In the genomic region with DNA sequence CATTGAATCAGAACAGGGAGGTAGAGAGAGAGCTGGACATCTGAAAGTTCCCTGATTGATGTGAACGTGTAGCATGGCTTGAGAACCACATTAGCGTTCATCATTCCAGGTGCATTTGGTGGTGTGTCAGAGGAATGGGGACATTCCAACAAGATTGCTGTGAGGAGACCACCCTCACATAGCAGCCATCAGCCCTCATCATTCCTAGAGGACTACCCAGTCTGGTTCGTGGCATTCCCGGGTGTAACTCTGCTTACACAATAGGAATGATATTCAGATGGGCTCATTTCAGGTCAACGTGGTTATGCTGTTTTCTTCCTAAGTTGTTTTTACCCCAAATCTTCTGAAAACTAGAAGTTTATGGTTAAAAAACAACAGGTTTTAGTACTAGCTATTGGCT, we compare ENCODE assay signal across 26 cellular contexts.
A peak's percentile ranks its signal among the peaks of the same experiment; 100 is the strongest.
DNase-seq lines count a peak whose midpoint lies in the region; ATAC-seq and TF ChIP-seq lines count a peak whose summit lies in the region.
"Had no signal": no experiment of that assay in that cellular context is flagged by ENCODE, and none has a peak within 500 bp of the region (broad histone marks: within the 10 kb centered on the region; RNA-seq: fewer than 3 reads in every experiment).

No MANE protein-coding gene starts in this region.

- H2AFZ ChIP-seq in trophoblast cell (ENCODE audit: insufficient read depth, low read length, poor library complexity): no peak overlapping the region

- H3K4me3 Mint-ChIP-seq in natural killer cell: no peak overlapping the region
- H3K4me3 Mint-ChIP-seq: activated CD4-positive, alpha-beta memory T cell treated with anti-CD3 and anti-CD28 coated beads, Interleukin-2, amount 10 ng/mL, durations not matched to agents 7 days and 5 days; activated naive CD8-positive, alpha-beta T cell; activated T-helper 17 cell treated with anti-CD3 and anti-CD28 coated beads, Interleukin-2, amount 50 U/mL, for 72 hours; CD4-positive, CD25-positive, alpha-beta regulatory T cell; central memory CD8-positive, alpha-beta T cell had no signal

- H3K9me3 Mint-ChIP-seq in natural killer cell: no peaks in the 10 kb centered on the region
- H3K9me3 Mint-ChIP-seq: activated CD4-positive, alpha-beta memory T cell treated with anti-CD3 and anti-CD28 coated beads, Interleukin-2, amount 10 ng/mL, durations not matched to agents 7 days and 5 days; activated T-helper 17 cell treated with anti-CD3 and anti-CD28 coated beads, Interleukin-2, amount 50 U/mL, for 72 hours; CD4-positive, CD25-positive, alpha-beta regulatory T cell; central memory CD8-positive, alpha-beta T cell had no signal

- H4K91ac ChIP-seq in trophoblast cell (ENCODE audit: low read depth, low read length): no peak overlapping the region

- H2BK12ac ChIP-seq in trophoblast cell (ENCODE audit: low read length): no peak overlapping the region

- H3K36me3 ChIP-seq in adipocyte (ENCODE audit: control insufficient read depth, insufficient read depth, low read length, severe bottlenecking) (no peaks in the 10 kb centered on the region), trophoblast cell (ENCODE audit: control insufficient read depth in 1 of 2, insufficient read depth in 2 of 2, low read length in 2 of 2) (no peaks in the 10 kb centered on the region), gastroesophageal sphincter (no peaks in the 10 kb centered on the region)
- H3K36me3 ChIP-seq: ascending aorta had no signal

- no peak overlapping the region for H4K12ac ChIP-seq in trophoblast cell (ENCODE audit: low read depth, low read length)

- no peak overlapping the region for H3K9ac ChIP-seq in adipocyte (ENCODE audit: low read length)
- no peak overlapping the region for H3K9ac ChIP-seq in trophoblast cell (ENCODE audit: low read length)

- H3K79me2 ChIP-seq in trophoblast cell (ENCODE audit: control insufficient read depth, insufficient read depth, low read length, poor library complexity): peaks cover under 1% of the 10 kb centered on the region

- no peak overlapping the region for H3K27ac Mint-ChIP-seq in natural killer cell
- H3K27ac Mint-ChIP-seq: activated CD4-positive, alpha-beta memory T cell treated with anti-CD3 and anti-CD28 coated beads, Interleukin-2, amount 10 ng/mL, durations not matched to agents 7 days and 5 days; activated naive CD8-positive, alpha-beta T cell; activated T-helper 17 cell treated with anti-CD3 and anti-CD28 coated beads, Interleukin-2, amount 50 U/mL, for 72 hours; CD4-positive, CD25-positive, alpha-beta regulatory T cell had no signal

- intact Hi-C loops in natural killer cell (cut with micrococcal nuclease): loop anchor here (1.0 to 5.0 kb wide), 3 partner anchors 75 to 555 kb away; no protein-coding TSS in a partner anchor

- H3K4ac ChIP-seq in trophoblast cell (ENCODE audit: low read depth, low read length): no peak overlapping the region

- TF ChIP-seq POLR2A in gastroesophageal sphincter (IDR thresholded peaks at IDR 0.05): no peak

- H3K27ac ChIP-seq in trophoblast cell (ENCODE audit: low read depth, low read length) (no peak overlapping the region), gastroesophageal sphincter (no peak overlapping the region)
- H3K27ac ChIP-seq: ascending aorta, RWPE1 had no signal

- H3K36me3 Mint-ChIP-seq in natural killer cell: no peaks in the 10 kb centered on the region
- H3K36me3 Mint-ChIP-seq: activated naive CD8-positive, alpha-beta T cell; CD4-positive, CD25-positive, alpha-beta regulatory T cell had no signal

- no peak for TF ChIP-seq EP300 in gastroesophageal sphincter (IDR thresholded peaks at IDR 0.05)

- ATAC-seq in gastroesophageal sphincter: no peak
- no peak for ATAC-seq in natural killer cell
- ATAC-seq: activated T-helper 17 cell treated with anti-CD3 and anti-CD28 coated beads, Interleukin-2, amount 50 U/mL, for 72 hours; left colon had no signal

- H2AK5ac ChIP-seq in trophoblast cell (ENCODE audit: low read length): no peak overlapping the region

- H3K4me2 ChIP-seq in trophoblast cell (ENCODE audit: low read length): no peak overlapping the region

- H3K18ac ChIP-seq in trophoblast cell (ENCODE audit: low read length): no peak overlapping the region

- H3K9me3 ChIP-seq in adipocyte (ENCODE audit: control insufficient read depth, low read length) (no peaks in the 10 kb centered on the region), trophoblast cell (ENCODE audit: insufficient read depth, low read depth, low read length) (no peaks in the 10 kb centered on the region), gastroesophageal sphincter (no peaks in the 10 kb centered on the region)
- H3K9me3 ChIP-seq: ascending aorta had no signal

- H3K4me1 ChIP-seq in adipocyte (ENCODE audit: control insufficient read depth, insufficient read depth, low read length): peaks cover 19% of the 10 kb centered on the region
- H3K4me1 ChIP-seq in trophoblast cell (ENCODE audit: control insufficient read depth in 1 of 2, insufficient read depth in 2 of 2, low read length in 2 of 2): peaks cover 11 to 20% of the 10 kb centered on the region in 2 experiments
- peaks cover 0 to 54% (median 0%) of the 10 kb centered on the region in 3 donors for H3K4me1 ChIP-seq in gastroesophageal sphincter
- H3K4me1 ChIP-seq: ascending aorta had no signal

- peak; percentile 61 for DNase-seq in EL
- DNase-seq in adipocyte (ENCODE audit: low read depth): peak; percentile 48
- peak; percentile 14 to 19 for DNase-seq in foreskin fibroblast
- peak; percentile 91 to 97 for DNase-seq in trophoblast cell
- no peak for DNase-seq in D341Med (ENCODE audit: low spot score)
- no peak for DNase-seq in natural killer cell
- DNase-seq in GM13976 (ENCODE audit: low spot score): no peak
- DNase-seq: activated CD4-positive, alpha-beta memory T cell treated with anti-CD3 and anti-CD28 coated beads, Interleukin-2, amount 10 ng/mL, durations not matched to agents 7 days and 5 days; activated CD4-positive, CD25-positive, alpha-beta regulatory T cell treated with anti-CD3 and anti-CD28 coated beads, Interleukin-2, amount 50 U/mL, for 72 hours; activated CD8-positive, alpha-beta memory T cell treated with anti-CD3 and anti-CD28 coated beads, Interleukin-2, amount 50 U/mL, for 48 hours; CD4-positive, CD25-positive, alpha-beta regulatory T cell; head of caudate nucleus; Karpas-422; left colon; MV-4-11; NCI-H1436 treated with DMSO at 0.1 percent for 48 hours; NCI-H2107; NCI-H446; stimulated activated naive CD4-positive, alpha-beta T cell treated with Interleukin-2 at 50 U/mL for 16 hours; T-helper 2 cell had no signal

- H2BK5ac ChIP-seq in trophoblast cell (ENCODE audit: low read depth, low read length, poor library complexity): no peak overlapping the region

- in situ Hi-C loops in GM13976 (cut with MboI; ENCODE audit: low sequenced_read_pairs, unreplicated experiment): loop anchor here (10.0 kb wide), 1 partner anchor 233 kb away; no protein-coding TSS in a partner anchor

- TF ChIP-seq CTCF in foreskin fibroblast (IDR thresholded peaks at IDR 0.05; ENCODE audit: low read depth, low read length): no peak
- no peak for TF ChIP-seq CTCF in gastroesophageal sphincter (IDR thresholded peaks at IDR 0.05)
- no peak for TF ChIP-seq CTCF in natural killer cell (IDR thresholded peaks at IDR 0.05)
- no peak for TF ChIP-seq CTCF in GM13976 (IDR thresholded peaks at IDR 0.05; ENCODE audit: borderline replicate concordance, control extremely low read depth, extremely low read depth, insufficient read depth, missing control alignments)

- H2BK120ac ChIP-seq in trophoblast cell (ENCODE audit: insufficient read depth, low read length, poor library complexity): no peak overlapping the region

- peaks cover 12% of the 10 kb centered on the region for H3K79me1 ChIP-seq in trophoblast cell (ENCODE audit: low read length)

- no CpG with 5 or more reads among the region's 5 CpGs for WGBS in trophoblast cell (ENCODE audit: extremely low coverage, insufficient coverage, insufficient read length)
- WGBS in gastroesophageal sphincter (ENCODE audit: low coverage in 1 of 2), 2 donors: 73 to 85% methylated on average over 5 of the region's 5 CpGs

- H3K14ac ChIP-seq in trophoblast cell (ENCODE audit: low read length): no peak overlapping the region

- H3K27me3 ChIP-seq in adipocyte (replicated peaks; ENCODE audit: control insufficient read depth, insufficient read depth, low read length) (peaks cover 6% of the 10 kb centered on the region), trophoblast cell (ENCODE audit: insufficient read depth, low read length) (no peaks in the 10 kb centered on the region), gastroesophageal sphincter (no peaks in the 10 kb centered on the region)
- H3K27me3 ChIP-seq: ascending aorta had no signal

- H4K8ac ChIP-seq in trophoblast cell (ENCODE audit: low read depth, low read length): no peak overlapping the region

- H3K4me3 ChIP-seq in adipocyte (ENCODE audit: low read length) (no peak overlapping the region), foreskin fibroblast (ENCODE audit: low read depth in 1 of 2, low read length in 2 of 2) (no peak overlapping the region), trophoblast cell (ENCODE audit: low read depth, low read length) (no peak overlapping the region), gastroesophageal sphincter (no peak overlapping the region)

- peaks cover 12 to 25% of the 10 kb centered on the region in 2 donors for H3K4me1 Mint-ChIP-seq in natural killer cell

- no peak overlapping the region for H3K23ac ChIP-seq in trophoblast cell (ENCODE audit: low read length)

- peaks cover 16 to 34% of the 10 kb centered on the region in 2 donors for H3K27me3 Mint-ChIP-seq in natural killer cell (ENCODE audit: low read depth in 2 of 2)

Comparison
In these comparisons a context has a peak if more than half of its experiments do, and no peak if none do; other contexts are left out.
1. DNase-seq: peak in EL (single experiment), adipocyte (single experiment), foreskin fibroblast (2 of 2) and trophoblast cell (2 of 2); none in D341Med (single experiment), natural killer cell (single experiment) and GM13976 (single experiment).